8 cellular contexts compared by ENCODE assay signal in the genomic region with DNA sequence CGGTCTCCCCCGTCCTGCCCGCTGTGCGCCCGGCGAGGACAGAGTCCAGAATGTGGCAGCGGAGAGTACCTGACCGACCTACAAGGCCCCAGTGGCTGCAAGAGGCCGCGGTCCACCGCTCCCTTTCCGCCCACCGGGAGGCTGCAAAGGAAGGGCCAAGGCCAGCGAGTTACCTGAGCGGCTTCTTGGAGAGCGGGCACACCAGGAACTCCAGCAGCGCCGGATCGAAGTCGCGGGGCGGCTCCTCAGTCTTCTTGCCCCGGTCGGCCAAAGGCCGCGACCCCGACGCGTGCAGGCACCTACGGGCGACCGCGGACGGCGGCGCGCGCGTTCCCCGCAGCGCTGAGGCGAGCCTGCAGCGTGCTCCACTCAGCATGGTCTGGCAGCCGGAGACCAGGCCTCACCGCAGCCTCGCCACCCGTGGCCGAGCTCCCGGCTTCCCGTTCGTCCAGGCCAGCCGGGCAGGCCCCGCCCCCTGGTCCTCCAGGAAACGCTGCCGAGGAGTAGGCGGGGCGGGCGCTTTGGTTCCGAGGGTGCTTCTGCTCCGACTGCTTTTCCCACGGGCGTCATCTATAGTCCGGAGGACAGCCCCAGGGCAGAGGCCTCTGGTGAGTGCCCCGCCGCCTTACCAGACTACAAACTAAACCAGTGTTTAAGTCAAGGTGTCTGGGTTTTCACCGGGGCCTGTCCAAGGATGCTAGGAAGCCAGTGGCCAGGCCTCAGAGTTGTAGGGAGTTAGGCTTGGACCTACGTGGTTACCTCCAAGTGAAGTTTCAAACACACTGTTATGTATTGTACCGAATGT. TPM values are rescaled to one million over a fixed set of nuclear protein-coding genes. Genes with fewer than 3 reads are reported as not detected.
DNase-seq lines count a peak whose midpoint lies in the region; TF ChIP-seq lines count a peak whose summit lies in the region.

A gene with protein sequence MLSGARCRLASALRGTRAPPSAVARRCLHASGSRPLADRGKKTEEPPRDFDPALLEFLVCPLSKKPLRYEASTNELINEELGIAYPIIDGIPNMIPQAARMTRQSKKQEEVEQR (minus strand): TSS at position 452 of the 805 bp plus-strand sequence. CDS start 76 bp downstream, at position 376.

- no peaks in the 10 kb centered on the region for H3K9me3 ChIP-seq in Loucy (ENCODE audit: insufficient read depth, low read depth, low read length)

- H3K36me3 ChIP-seq in H7 (replicated peaks; ENCODE audit: control insufficient read depth, insufficient read depth, low read length) = peaks cover 5% of the 10 kb centered on the region
- H3K36me3 ChIP-seq in Loucy (ENCODE audit: insufficient read depth, low read length) = no peaks in the 10 kb centered on the region; the same call in 1 of the 2 replicates

- peaks cover 25% of the 10 kb centered on the region for H4K20me1 ChIP-seq in Loucy (ENCODE audit: insufficient read depth, low read length, poor library complexity, severe bottlenecking)

- DNase-seq in ELR (ENCODE audit: low read depth) (peak; percentile 97), H7 (peak; percentile 91), SHP77 (lab: John Stamatoyannopoulos, UW) (peak; percentile 74 to 90), fibroblast of the aortic adventitia (ENCODE audit: low read depth) (peak; percentile 88)
- peak; percentile 92 for DNase-seq in activated effector memory CD4-positive, alpha-beta T cell treated with anti-CD3 and anti-CD28 coated beads, Interleukin-2, amount 50 U/mL, for 16 hours

- H3K9me3 Mint-ChIP-seq in nephron = no peaks in the 10 kb centered on the region
- no peaks in the 10 kb centered on the region for H3K9me3 Mint-ChIP-seq in stimulated activated naive CD8-positive, alpha-beta T cell treated with anti-CD3 and anti-CD28 coated beads, Interleukin-15, Interleukin-2, amounts not matched to agents 100 ng/mL and 50 ng/mL, for 24 hours

- H3F3A ChIP-seq in Loucy (ENCODE audit: low read depth) = no peaks in the 10 kb centered on the region

- H3K4me3 Mint-ChIP-seq in nephron = peak within 1 kb of the TSS; percentile 97 to 100 (median 98)
- H3K4me3 Mint-ChIP-seq in stimulated activated naive CD8-positive, alpha-beta T cell treated with anti-CD3 and anti-CD28 coated beads, Interleukin-15, Interleukin-2, amounts not matched to agents 100 ng/mL and 50 ng/mL, for 24 hours = peak within 1 kb of the TSS; percentile 96

- H2AFZ ChIP-seq in Loucy (ENCODE audit: low read length) = peak within 1 kb of the TSS; percentile 82

- H3K9ac ChIP-seq in Loucy (ENCODE audit: low read depth, low read length, poor library complexity, severe bottlenecking) = peak within 1 kb of the TSS; percentile 96

- no peaks in the 10 kb centered on the region for H3K27me3 Mint-ChIP-seq in nephron (ENCODE audit: low read depth)
- H3K27me3 Mint-ChIP-seq in stimulated activated naive CD8-positive, alpha-beta T cell treated with anti-CD3 and anti-CD28 coated beads, Interleukin-15, Interleukin-2, amounts not matched to agents 100 ng/mL and 50 ng/mL, for 24 hours = no peaks in the 10 kb centered on the region

- H3K36me3 Mint-ChIP-seq in nephron (ENCODE audit: low read depth) = peaks cover 12% of the 10 kb centered on the region
- peaks cover 14% of the 10 kb centered on the region for H3K36me3 Mint-ChIP-seq in stimulated activated naive CD8-positive, alpha-beta T cell treated with anti-CD3 and anti-CD28 coated beads, Interleukin-15, Interleukin-2, amounts not matched to agents 100 ng/mL and 50 ng/mL, for 24 hours (ENCODE audit: low read depth)

- TF ChIP-seq CTCF in Loucy (conservative IDR thresholded peaks at IDR 0.05; ENCODE audit: low read length) (no peak), fibroblast of the aortic adventitia (IDR thresholded peaks at IDR 0.05; ENCODE audit: insufficient read depth, low read length) (no peak), nephron (IDR thresholded peaks at IDR 0.05; ENCODE audit: unreplicated experiment in 3 of 3) (no peak)

- no peaks in the 10 kb centered on the region for H3K9me2 ChIP-seq in Loucy (replicated peaks; ENCODE audit: low read depth, low read length)

- H3K4me1 Mint-ChIP-seq in nephron = peaks cover 27% of the 10 kb centered on the region
- peaks cover 43% of the 10 kb centered on the region for H3K4me1 Mint-ChIP-seq in stimulated activated naive CD8-positive, alpha-beta T cell treated with anti-CD3 and anti-CD28 coated beads, Interleukin-15, Interleukin-2, amounts not matched to agents 100 ng/mL and 50 ng/mL, for 24 hours (ENCODE audit: low read depth)

- H3K79me2 ChIP-seq in Loucy (ENCODE audit: insufficient read depth, low read length) = peaks cover 39% of the 10 kb centered on the region

- H3K4me3 ChIP-seq in H7 (ENCODE audit: insufficient read depth, low read depth, low read length) (peak within 1 kb of the TSS; percentile 95), Loucy (ENCODE audit: low read length, poor library complexity, severe bottlenecking) (peak within 1 kb of the TSS; percentile 96), fibroblast of the aortic adventitia (ENCODE audit: low read depth, low read length) (peak within 1 kb of the TSS; percentile 93)

- peak within 1 kb of the TSS; percentile 95 for H3K4me2 ChIP-seq in Loucy (ENCODE audit: low read depth, low read length, poor library complexity, severe bottlenecking)

- H3K27me3 ChIP-seq in H7 (ENCODE audit: control insufficient read depth, insufficient read depth, low read length) (no peaks in the 10 kb centered on the region), Loucy (ENCODE audit: insufficient read depth, low read length, poor library complexity, severe bottlenecking) (no peaks in the 10 kb centered on the region)

- peak within 1 kb of the TSS; percentile 95 to 100 (median 98) for H3K27ac Mint-ChIP-seq in nephron
- H3K27ac Mint-ChIP-seq in stimulated activated naive CD8-positive, alpha-beta T cell treated with anti-CD3 and anti-CD28 coated beads, Interleukin-15, Interleukin-2, amounts not matched to agents 100 ng/mL and 50 ng/mL, for 24 hours = peak within 1 kb of the TSS; percentile 89

- peaks cover 48% of the 10 kb centered on the region for H3K4me1 ChIP-seq in Loucy (ENCODE audit: insufficient read depth, low read length, poor library complexity, severe bottlenecking)

RNA-seq across cellular contexts. Expression of the gene that starts here (rescaled TPM):
- 67.6 and 69.3 TPM in 2 replicates for total RNA-seq in H7 (2014; rRNA removed; shearing (Covaris generic))
- 69.7 and 81.9 TPM in 2 replicates for total RNA-seq in fibroblast of the aortic adventitia (ENCODE audit: low replicate concordance)

Comparison
In these comparisons a context has a peak if more than half of its experiments do, and no peak if none do; other contexts are left out.
1. Peak in every context shown above with its lines: DNase-seq and H3K4me3 ChIP-seq.